Comparison of ENCODE assay signal across 13 cellular contexts in genomic region chr3:125143982-125144652, GRCh38.
DNase-seq lines count a peak whose midpoint lies in the region; ATAC-seq and TF ChIP-seq lines count a peak whose summit lies in the region.
"Had no signal": no experiment of that assay in that cellular context is flagged by ENCODE, and none has a peak within 500 bp of the region (broad histone marks: within the 10 kb centered on the region; RNA-seq: fewer than 3 reads in every experiment).

No MANE protein-coding gene starts in this region.

- no peaks in the 10 kb centered on the region for H3K9me3 Mint-ChIP-seq in CD8-positive, alpha-beta T cell
- no peaks in the 10 kb centered on the region for H3K9me3 Mint-ChIP-seq in neural progenitor cell
- H3K9me3 Mint-ChIP-seq in progenitor cell of endocrine pancreas (ENCODE audit: low read depth): no peaks in the 10 kb centered on the region
- H3K9me3 Mint-ChIP-seq: activated naive CD4-positive, alpha-beta T cell treated with anti-CD3 and anti-CD28 coated beads, Interleukin-2, amount 50 U/mL, for 24 hours; naive B cell had no signal

- peaks cover 28% of the 10 kb centered on the region for H3K4me1 ChIP-seq in CD8-positive, alpha-beta T cell (ENCODE audit: insufficient read depth, low read length)
- H3K4me1 ChIP-seq in neural progenitor cell: peaks cover 39% of the 10 kb centered on the region

- peaks cover 53% of the 10 kb centered on the region for H3K4me1 Mint-ChIP-seq in CD8-positive, alpha-beta T cell (ENCODE audit: low read depth)
- H3K4me1 Mint-ChIP-seq in neural progenitor cell: peaks cover 53% of the 10 kb centered on the region
- H3K4me1 Mint-ChIP-seq in progenitor cell of endocrine pancreas (ENCODE audit: low read depth): peaks cover 1% of the 10 kb centered on the region

- no peaks in the 10 kb centered on the region for H3K9me3 ChIP-seq in CD8-positive, alpha-beta T cell (ENCODE audit: low read length)
- H3K9me3 ChIP-seq in neural progenitor cell (ENCODE audit: low read depth): no peaks in the 10 kb centered on the region

- no peaks in the 10 kb centered on the region for H4K20me1 ChIP-seq in neural progenitor cell (ENCODE audit: low read depth)

- H3K4me3 Mint-ChIP-seq in CD8-positive, alpha-beta T cell: no peak overlapping the region
- H3K4me3 Mint-ChIP-seq in neural progenitor cell (peak overlapping the region; percentile 64), progenitor cell of endocrine pancreas (ENCODE audit: low read depth) (no peak overlapping the region)
- H3K4me3 Mint-ChIP-seq: activated naive CD4-positive, alpha-beta T cell treated with anti-CD3 and anti-CD28 coated beads, Interleukin-2, amount 50 U/mL, for 24 hours had no signal

- H3K27me3 ChIP-seq in CD8-positive, alpha-beta T cell (ENCODE audit: insufficient read depth, low read length): no peaks in the 10 kb centered on the region
- peaks cover 28% of the 10 kb centered on the region for H3K27me3 ChIP-seq in neural progenitor cell

- no peaks in the 10 kb centered on the region for H3K27me3 Mint-ChIP-seq in CD8-positive, alpha-beta T cell (ENCODE audit: low read depth)
- H3K27me3 Mint-ChIP-seq in neural progenitor cell (ENCODE audit: insufficient read depth, low read depth): peaks cover 41% of the 10 kb centered on the region
- H3K27me3 Mint-ChIP-seq in progenitor cell of endocrine pancreas: peaks cover 26% of the 10 kb centered on the region
- H3K27me3 Mint-ChIP-seq: activated naive CD4-positive, alpha-beta T cell treated with anti-CD3 and anti-CD28 coated beads, Interleukin-2, amount 50 U/mL, for 24 hours had no signal

- POLR2A ChIA-PET in CD8-positive, alpha-beta T cell (lab: Charles Lee): no interaction called here

- peak overlapping the region; percentile 46 for H3K4me2 ChIP-seq in neural progenitor cell

- DNase-seq in CD8-positive, alpha-beta T cell: no peak
- peak; percentile 32 for DNase-seq in NCI-H1105 (lab: John Stamatoyannopoulos, UW)
- peak; percentile 72 for DNase-seq in coronary artery (ENCODE audit: low spot score)
- no peak for DNase-seq in neural progenitor cell (ENCODE audit: low spot score)
- no peak for DNase-seq in NCI-H2196 (lab: John Stamatoyannopoulos, UW; ENCODE audit: unreplicated experiment)
- DNase-seq in UCSD-AML1 (lab: John Stamatoyannopoulos, UW; ENCODE audit: unreplicated experiment): no peak
- DNase-seq in progenitor cell of endocrine pancreas (ENCODE audit: low spot score, unreplicated experiment): no peak
- DNase-seq: activated CD4-positive, alpha-beta T cell treated with anti-CD3 and anti-CD28 coated beads, Interleukin-2, amount 50 U/mL, for 4 hours; effector memory CD4-positive, alpha-beta T cell; naive B cell; NCI-H345 had no signal

- no peaks in the 10 kb centered on the region for H3K36me3 ChIP-seq in CD8-positive, alpha-beta T cell (ENCODE audit: insufficient read depth, low read length)
- H3K36me3 ChIP-seq in neural progenitor cell: no peaks in the 10 kb centered on the region

- H2AFZ ChIP-seq in neural progenitor cell (replicated peaks): no peak overlapping the region

- peaks cover 35% of the 10 kb centered on the region for H3F3A ChIP-seq in neural progenitor cell (ENCODE audit: low read depth)

- H3K27ac Mint-ChIP-seq in CD8-positive, alpha-beta T cell: peak overlapping the region; percentile 34
- H3K27ac Mint-ChIP-seq in neural progenitor cell (peak overlapping the region; percentile 57), progenitor cell of endocrine pancreas (no peak overlapping the region)

- H3K79me2 ChIP-seq in neural progenitor cell (ENCODE audit: low read depth): no peaks in the 10 kb centered on the region

- no peak overlapping the region for H3K27ac ChIP-seq in CD8-positive, alpha-beta T cell (ENCODE audit: low read depth, low read length)
- H3K27ac ChIP-seq in coronary artery (peak overlapping the region in 1 of 2 donors; percentile 73), neural progenitor cell (no peak overlapping the region)

- H3K9ac ChIP-seq in neural progenitor cell: no peak overlapping the region

- CTCF ChIA-PET in CD8-positive, alpha-beta T cell (lab: Charles Lee): no interaction called here

- no peaks in the 10 kb centered on the region for H3K36me3 Mint-ChIP-seq in CD8-positive, alpha-beta T cell
- H3K36me3 Mint-ChIP-seq in neural progenitor cell (no peaks in the 10 kb centered on the region), progenitor cell of endocrine pancreas (ENCODE audit: insufficient read depth) (no peaks in the 10 kb centered on the region)
- H3K36me3 Mint-ChIP-seq: activated naive CD4-positive, alpha-beta T cell treated with anti-CD3 and anti-CD28 coated beads, Interleukin-2, amount 50 U/mL, for 24 hours; naive B cell had no signal

- no peak overlapping the region for H3K4me3 ChIP-seq in CD8-positive, alpha-beta T cell (ENCODE audit: low read depth, low read length)
- H3K4me3 ChIP-seq in coronary artery (no peak overlapping the region), neural progenitor cell (no peak overlapping the region)

- TF ChIP-seq CTCF in CD8-positive, alpha-beta T cell (IDR thresholded peaks at IDR 0.05): no peak
- TF ChIP-seq CTCF in coronary artery (IDR thresholded peaks at IDR 0.05) (no peak), neural progenitor cell (IDR thresholded peaks at IDR 0.05) (no peak), progenitor cell of endocrine pancreas (IDR thresholded peaks at IDR 0.05; ENCODE audit: unreplicated experiment) (no peak)

- intact Hi-C loops in CD8-positive, alpha-beta T cell (cut with DNase I, micrococcal nuclease): loop anchor here (2.0 to 5.0 kb wide), 4 partner anchors 92 to 215 kb away; no protein-coding TSS in a partner anchor

- ATAC-seq in CD8-positive, alpha-beta T cell: no peak
- ATAC-seq in GM21825 (IDR thresholded peaks at IDR 0.05; ENCODE audit: unreplicated experiment): no peak

Comparison
In these comparisons a context has a peak if more than half of its experiments do, and no peak if none do; other contexts are left out.
1. DNase-seq: peak in NCI-H1105 (single experiment) and coronary artery (single experiment); none in CD8-positive, alpha-beta T cell (0 of 7), neural progenitor cell (single experiment), NCI-H2196 (single experiment), UCSD-AML1 (single experiment) and progenitor cell of endocrine pancreas (single experiment).